ENCODE assay signal across 17 cellular contexts in the genomic region with DNA sequence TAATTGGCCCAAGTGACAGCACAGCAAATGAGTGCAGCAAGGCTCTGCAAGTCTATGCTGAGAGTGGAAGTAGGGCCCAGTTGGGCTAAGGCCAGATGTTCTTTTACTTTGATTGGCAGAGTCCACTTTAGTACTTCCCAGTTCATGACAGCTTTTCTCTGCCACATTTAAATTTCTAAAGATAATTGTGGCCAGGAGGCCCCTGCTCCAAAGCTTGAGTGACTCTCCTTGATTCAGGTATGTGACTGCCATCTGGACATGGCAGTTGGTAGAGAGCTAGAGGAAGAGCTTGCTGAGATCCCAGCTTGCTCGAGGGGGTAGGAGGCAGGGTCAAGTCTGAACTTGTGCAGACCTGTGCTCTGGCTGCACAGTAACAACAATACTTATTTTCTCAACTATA.
DNase-seq lines count a peak whose midpoint lies in the region; ATAC-seq and TF ChIP-seq lines count a peak whose summit lies in the region.
"Had no signal": no experiment of that assay in that cellular context is flagged by ENCODE, and none has a peak within 500 bp of the region (broad histone marks: within the 10 kb centered on the region; RNA-seq: fewer than 3 reads in every experiment).

No MANE protein-coding gene starts in this region.

- H3K27ac Mint-ChIP-seq in stimulated activated naive CD8-positive, alpha-beta T cell treated with anti-CD3 and anti-CD28 coated beads, Interleukin-15, amount 100 ng/mL, for 72 hours = no peak overlapping the region
- H3K27ac Mint-ChIP-seq: activated CD4-positive, alpha-beta memory T cell treated with anti-CD3 and anti-CD28 coated beads, Interleukin-2, amount 10 ng/mL, durations not matched to agents 7 days and 5 days; endodermal cell had no signal

- H3K4me1 ChIP-seq in heart left ventricle = peaks cover 0 to 7% (median 0%) of the 10 kb centered on the region in 12 donors
- H3K4me1 ChIP-seq: left lung, parathyroid adenoma had no signal

- H3K4me3 Mint-ChIP-seq in stimulated activated naive CD8-positive, alpha-beta T cell treated with anti-CD3 and anti-CD28 coated beads, Interleukin-15, amount 100 ng/mL, for 72 hours = no peak overlapping the region
- H3K4me3 Mint-ChIP-seq: activated CD4-positive, alpha-beta memory T cell treated with anti-CD3 and anti-CD28 coated beads, Interleukin-2, amount 10 ng/mL, durations not matched to agents 7 days and 5 days; central memory CD8-positive, alpha-beta T cell; endodermal cell had no signal

- WGBS in heart left ventricle, 4 donors = 28 to 67% (median 38%) methylated on average over 1 of the region's 1 CpG

- no peaks in the 10 kb centered on the region for H3K9me3 Mint-ChIP-seq in stimulated activated naive CD8-positive, alpha-beta T cell treated with anti-CD3 and anti-CD28 coated beads, Interleukin-15, amount 100 ng/mL, for 72 hours
- H3K9me3 Mint-ChIP-seq: activated CD4-positive, alpha-beta memory T cell treated with anti-CD3 and anti-CD28 coated beads, Interleukin-2, amount 10 ng/mL, durations not matched to agents 7 days and 5 days; central memory CD8-positive, alpha-beta T cell had no signal

- no peaks in the 10 kb centered on the region for H3K4me1 Mint-ChIP-seq in stimulated activated naive CD8-positive, alpha-beta T cell treated with anti-CD3 and anti-CD28 coated beads, Interleukin-15, amount 100 ng/mL, for 72 hours
- H3K4me1 Mint-ChIP-seq: activated CD4-positive, alpha-beta memory T cell treated with anti-CD3 and anti-CD28 coated beads, Interleukin-2, amount 10 ng/mL, durations not matched to agents 7 days and 5 days; central memory CD8-positive, alpha-beta T cell; endodermal cell had no signal

- peak overlapping the region in 1 of 12 donors; percentile 11 for H3K27ac ChIP-seq in heart left ventricle
- H3K27ac ChIP-seq: KMS-11, left lung, parathyroid adenoma had no signal

- intact Hi-C loops in heart left ventricle (cut with DNase I) = no loop called here

- DNase-seq in DMS79 (lab: John Stamatoyannopoulos, UW) (peak; percentile 64), NCI-H1694 (lab: John Stamatoyannopoulos, UW) (peak; percentile 87), NCI-H82 treated with DMSO at 0.1 percent for 48 hours (lab: John Stamatoyannopoulos, UW; ENCODE audit: unreplicated experiment) (peak; percentile 87), heart left ventricle (peak in 1 of 5 donors; percentile 39), GM19240 (ENCODE audit: insufficient read length, low spot score) (no peak)
- no peak for DNase-seq in stimulated activated CD4-positive, alpha-beta T cell treated with anti-CD3 and anti-CD28 coated beads, Interleukin-4, amount 100 ng/mL, for 24 hours
- no peak for DNase-seq in stimulated activated naive CD8-positive, alpha-beta T cell treated with anti-CD3 and anti-CD28 coated beads, Interleukin-15, amount 100 ng/mL, for 72 hours
- DNase-seq: activated CD4-positive, alpha-beta memory T cell treated with anti-CD3 and anti-CD28 coated beads, Interleukin-2, amount 10 ng/mL, durations not matched to agents 7 days and 5 days; endodermal cell; left lung; OCI-M1; stimulated activated naive CD4-positive, alpha-beta T cell treated with Interleukin-2 at 50 U/mL for 16 hours had no signal

- no peak for TF ChIP-seq CTCF in heart left ventricle (IDR thresholded peaks at IDR 0.05)

- no peaks in the 10 kb centered on the region for H3K27me3 ChIP-seq in heart left ventricle

- TF ChIP-seq POLR2A in heart left ventricle (IDR thresholded peaks at IDR 0.05) = no peak

- peaks cover 0 to 14% (median 0%) of the 10 kb centered on the region in 12 donors for H3K9me3 ChIP-seq in heart left ventricle

- H3K4me3 ChIP-seq in heart left ventricle = no peak overlapping the region
- H3K4me3 ChIP-seq: left lung had no signal

- H3K36me3 ChIP-seq in heart left ventricle = no peaks in the 10 kb centered on the region
- H3K36me3 ChIP-seq: left lung had no signal

- peak in 3 of 4 donors; percentile 54 to 60 (median 60) for ATAC-seq in heart left ventricle
- no peak for ATAC-seq in stimulated activated naive CD8-positive, alpha-beta T cell treated with anti-CD3 and anti-CD28 coated beads, Interleukin-15, amount 100 ng/mL, for 72 hours
- ATAC-seq in HG03097 (IDR thresholded peaks at IDR 0.05; ENCODE audit: low FRiP score, unreplicated experiment) = no peak
- ATAC-seq: left lung, SK-N-SH treated with all-trans-retinoic acid at 6 μM for 48 hours had no signal

- H3K27me3 Mint-ChIP-seq in stimulated activated naive CD8-positive, alpha-beta T cell treated with anti-CD3 and anti-CD28 coated beads, Interleukin-15, amount 100 ng/mL, for 72 hours = peaks cover 11% of the 10 kb centered on the region

Comparison
In these comparisons a context has a peak if more than half of its experiments do, and no peak if none do; other contexts are left out.
1. DNase-seq: peak in DMS79 (single experiment), NCI-H1694 (single experiment) and NCI-H82 treated with DMSO at 0.1 percent for 48 hours (single experiment); none in stimulated activated CD4-positive, alpha-beta T cell treated with anti-CD3 and anti-CD28 coated beads, Interleukin-4, amount 100 ng/mL, for 24 hours (single experiment), stimulated activated naive CD8-positive, alpha-beta T cell treated with anti-CD3 and anti-CD28 coated beads, Interleukin-15, amount 100 ng/mL, for 72 hours (0 of 2) and GM19240 (single experiment).
2. ATAC-seq: peak in heart left ventricle (3 of 4); none in stimulated activated naive CD8-positive, alpha-beta T cell treated with anti-CD3 and anti-CD28 coated beads, Interleukin-15, amount 100 ng/mL, for 72 hours (single experiment) and HG03097 (single experiment).